In genomic region chr10:96496281-96496925, GRCh38 we compare ENCODE assay signal across 9 cellular contexts. TPM values are rescaled to one million over a fixed set of nuclear protein-coding genes. Genes with fewer than 3 reads are reported as not detected.
DNase-seq lines count a peak whose midpoint lies in the region; ATAC-seq, FAIRE-seq and TF ChIP-seq lines count a peak whose summit lies in the region.
"Had no signal": no experiment of that assay in that cellular context is flagged by ENCODE, and none has a peak within 500 bp of the region (broad histone marks: within the 10 kb centered on the region; RNA-seq: fewer than 3 reads in every experiment).

No MANE protein-coding gene starts in this region.

- no peak for TF ChIP-seq POLR2A in breast epithelium (IDR thresholded peaks at IDR 0.05)

- H3K36me3 ChIP-seq in breast epithelium = no peaks in the 10 kb centered on the region
- H3K36me3 ChIP-seq in SJCRH30 = no peaks in the 10 kb centered on the region
- no peaks in the 10 kb centered on the region for H3K36me3 ChIP-seq in small intestine (ENCODE audit: control insufficient read depth in 2 of 2, insufficient read depth in 2 of 2, low read length in 2 of 2)
- no peaks in the 10 kb centered on the region for H3K36me3 ChIP-seq in aorta (ENCODE audit: control insufficient read depth in 1 of 2, insufficient read depth in 2 of 2, low read length in 1 of 2)

- peak; percentile 60 to 81 for DNase-seq in T47D (ENCODE audit: low read depth in 1 of 2, low spot score in 1 of 2)
- DNase-seq in breast epithelium (ENCODE audit: low spot score in 2 of 2) = no peak
- DNase-seq in SJCRH30 = peak; percentile 34 to 45
- DNase-seq in fibroblast of villous mesenchyme (ENCODE audit: low read depth) = peak; percentile 39
- DNase-seq in small intestine = peak; percentile 10
- DNase-seq in GM20000 (ENCODE audit: low spot score) = no peak
- DNase-seq in aorta = no peak
- DNase-seq: NCI-H1417 treated with DMSO at 0.1 percent for 48 hours had no signal

- in situ Hi-C loops in T47D (cut with HindIII; ENCODE audit: low pct_unique_long_range_greater_than_20kb, low sequenced_read_pairs) = no loop called here

- H3K9me3 ChIP-seq in breast epithelium (no peaks in the 10 kb centered on the region), SJCRH30 (replicated peaks) (no peaks in the 10 kb centered on the region), small intestine (ENCODE audit: control insufficient read depth, low read depth) (no peaks in the 10 kb centered on the region), aorta (ENCODE audit: control insufficient read depth, low read length) (no peaks in the 10 kb centered on the region)

- H3K27me3 ChIP-seq in breast epithelium (no peaks in the 10 kb centered on the region), SJCRH30 (no peaks in the 10 kb centered on the region), small intestine (ENCODE audit: control insufficient read depth in 2 of 2, insufficient read depth in 2 of 2, low read length in 2 of 2) (no peaks in the 10 kb centered on the region), aorta (ENCODE audit: control insufficient read depth in 1 of 2, insufficient read depth in 2 of 2, low read length in 1 of 2) (no peaks in the 10 kb centered on the region)

- H3K4me3 ChIP-seq in breast epithelium = no peak overlapping the region
- H3K4me3 ChIP-seq in SJCRH30 = no peak overlapping the region
- no peak overlapping the region for H3K4me3 ChIP-seq in fibroblast of villous mesenchyme (ENCODE audit: low read depth, low read length)
- no peak overlapping the region for H3K4me3 ChIP-seq in small intestine (ENCODE audit: low read depth in 1 of 2, low read length in 2 of 2)
- H3K4me3 ChIP-seq in aorta (ENCODE audit: low read length in 2 of 2) = no peak overlapping the region

- ATAC-seq in GM18858 (IDR thresholded peaks at IDR 0.05; ENCODE audit: unreplicated experiment) (no peak), aorta (ENCODE audit: low FRiP score) (no peak)

- intact Hi-C loops in breast epithelium (cut with DNase I; ENCODE audit: low total_unique reads) (no loop called here), aorta (cut with DNase I) (no loop called here)

- H3K27ac ChIP-seq in breast epithelium (no peak overlapping the region), SJCRH30 (no peak overlapping the region), small intestine (ENCODE audit: low read depth in 1 of 2, low read length in 1 of 2) (no peak overlapping the region), aorta (ENCODE audit: low read depth in 1 of 2, low read length in 2 of 2) (no peak overlapping the region)

- H3K4me1 ChIP-seq in breast epithelium (no peaks in the 10 kb centered on the region), SJCRH30 (no peaks in the 10 kb centered on the region), small intestine (ENCODE audit: control insufficient read depth in 2 of 2, insufficient read depth in 1 of 2, low read depth in 1 of 2, low read length in 1 of 2) (no peaks in the 10 kb centered on the region), aorta (ENCODE audit: control insufficient read depth in 1 of 2, insufficient read depth in 2 of 2, low read length in 2 of 2) (no peaks in the 10 kb centered on the region)

- 48 to 62% (median 59%) methylated on average over 6 of the region's 6 CpGs for WGBS in small intestine, 3 donors
- WGBS in aorta, 2 donors = 44 to 54% methylated on average over 6 of the region's 6 CpGs

- no peak for FAIRE-seq in small intestine (lab: Jason Lieb, UNC)

- TF ChIP-seq CTCF in breast epithelium (IDR thresholded peaks at IDR 0.05) (no peak), fibroblast of villous mesenchyme (IDR thresholded peaks at IDR 0.05; ENCODE audit: insufficient read depth, low read depth, low read length) (no peak), GM20000 (IDR thresholded peaks at IDR 0.05; ENCODE audit: extremely low read depth, missing control alignments) (no peak)

RNA-seq across cellular contexts. Expression of gene TLL2, which starts 17.3 kb away (rescaled TPM):
- total RNA-seq in breast epithelium (under 1 TPM in 1 of 3 donors, not detected in 2; under 0.01 TPM), fibroblast of villous mesenchyme (under 0.01 TPM in 1 of 2 replicates, not detected in the other), aorta (under 1 TPM; 0.12 to 0.36 TPM)
- total RNA-seq in SJCRH30 (2014; rRNA removed; shearing (Covaris generic)) = 9.2 and 10.3 TPM in 2 replicates
- polyA plus RNA-seq in small intestine (under 1 TPM in 2 of 3 donors, not detected in 1; 0.46 to 0.54 TPM), aorta (not detected)

Comparison
In these comparisons a context has a peak if more than half of its experiments do, and no peak if none do; other contexts are left out.
1. DNase-seq: peak in T47D (2 of 2), SJCRH30 (2 of 2), fibroblast of villous mesenchyme (single experiment) and small intestine (single experiment); none in breast epithelium (0 of 2), GM20000 (single experiment) and aorta (0 of 2).